23 cellular contexts compared by ENCODE assay signal in the genomic region with DNA sequence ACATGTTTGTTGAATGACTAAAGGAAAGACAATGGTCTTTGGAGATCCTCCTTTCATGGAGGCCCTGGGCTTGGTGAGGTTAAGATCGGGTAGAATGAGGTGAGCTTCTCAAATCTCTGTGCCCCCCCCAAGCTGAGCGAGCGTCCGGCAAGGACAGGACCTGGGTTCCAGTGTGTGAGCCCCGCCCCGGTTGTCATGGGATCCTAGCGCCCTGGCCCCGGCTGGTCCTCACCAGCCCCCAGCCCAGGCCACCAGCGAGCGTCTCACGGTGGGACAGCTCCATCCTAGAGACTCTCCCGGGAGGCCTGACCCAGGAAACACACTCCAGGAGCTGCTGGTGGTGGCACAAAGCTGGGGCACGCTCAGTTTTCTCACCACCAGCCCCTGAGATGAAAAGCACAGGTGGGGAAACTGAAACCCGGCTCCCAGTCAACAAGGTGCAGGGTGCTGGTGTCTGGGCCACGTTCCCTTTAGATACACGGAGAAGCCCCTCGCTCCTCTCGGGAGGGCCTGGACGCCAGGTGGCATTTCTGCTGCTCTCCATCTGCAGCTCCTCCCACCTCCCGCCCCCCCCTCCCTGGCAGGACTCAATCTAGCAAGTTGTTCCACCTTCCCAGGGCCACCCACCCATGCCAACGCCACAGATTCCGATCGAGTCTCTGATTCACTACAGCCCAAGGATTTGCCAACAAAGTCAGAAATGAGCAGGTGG.
A peak's percentile ranks its signal among the peaks of the same experiment; 100 is the strongest.
DNase-seq lines count a peak whose midpoint lies in the region; ATAC-seq and TF ChIP-seq lines count a peak whose summit lies in the region.
"Had no signal": no experiment of that assay in that cellular context is flagged by ENCODE, and none has a peak within 500 bp of the region (broad histone marks: within the 10 kb centered on the region; RNA-seq: fewer than 3 reads in every experiment).

No MANE protein-coding gene starts in this region.

- H3K4me3 ChIP-seq in BLaER1 (no peak overlapping the region), osteoblast (ENCODE audit: insufficient read depth, low read length) (no peak overlapping the region)
- H3K4me3 ChIP-seq: K562, PC-9 had no signal

- no peaks in the 10 kb centered on the region for H3K36me3 ChIP-seq in BLaER1
- H3K36me3 ChIP-seq in osteoblast (ENCODE audit: insufficient read depth, low read length) = no peaks in the 10 kb centered on the region

- ATAC-seq in HG03460 (IDR thresholded peaks at IDR 0.05; ENCODE audit: unreplicated experiment) (no peak), HG02763 (IDR thresholded peaks at IDR 0.05; ENCODE audit: unreplicated experiment) (no peak)
- ATAC-seq: K562 had no signal

- intact Hi-C loops in CD14-positive monocyte (cut with micrococcal nuclease) = no loop called here

- DNase-seq in CD14-positive monocyte (ENCODE audit: low spot score) (peak; percentile 30), chondrocyte (ENCODE audit: low spot score) (peak; percentile 59), osteoblast (ENCODE audit: insufficient read length, low spot score, missing footprints) (peak; percentile 25), cerebellar cortex (ENCODE audit: low spot score) (no peak)
- DNase-seq: CD4-positive, CD25-positive, alpha-beta regulatory T cell; DMS153; H7; MV-4-11; NCI-H1105; NCI-H1436 treated with DMSO at 0.1 percent for 48 hours; NCI-H187 treated with DMSO at 0.1 percent for 48 hours; NCI-H446; NCI-H524 treated with DMSO at 0.1 percent for 48 hours; NCI-H774; NK-92 treated with Interleukin-12 subunit alpha and Interleukin-12 subunit beta, amount 100 ng/mL, for 24 hours; PC-9; SK-N-SH; SW 1271 had no signal

- TF ChIP-seq CTCF in CD14-positive monocyte (IDR thresholded peaks at IDR 0.05) = no peak
- TF ChIP-seq CTCF in chondrocyte (IDR thresholded peaks at IDR 0.05) = no peak
- TF ChIP-seq CTCF in osteoblast (IDR thresholded peaks at IDR 0.05; ENCODE audit: extremely low read depth, low read depth, low read length) = no peak

- no peak overlapping the region for H3K9ac ChIP-seq in BLaER1
- H3K9ac ChIP-seq: SK-N-SH had no signal

- no peaks in the 10 kb centered on the region for H3K27me3 ChIP-seq in BLaER1
- H3K27me3 ChIP-seq in osteoblast (ENCODE audit: insufficient read depth, low read length) = peaks cover 3% of the 10 kb centered on the region

- H3K27ac ChIP-seq in BLaER1 (no peak overlapping the region), osteoblast (ENCODE audit: low read depth, low read length) (no peak overlapping the region)
- H3K27ac ChIP-seq: PC-9 had no signal

- no peaks in the 10 kb centered on the region for H3K79me2 ChIP-seq in osteoblast (ENCODE audit: insufficient read depth, low read length)

- H3K27me3 Mint-ChIP-seq in CD14-positive monocyte (ENCODE audit: low read depth in 3 of 3) (peaks cover 6 to 10% (median 8%) of the 10 kb centered on the region in 3 donors), chondrocyte (ENCODE audit: low read depth) (peaks cover 58% of the 10 kb centered on the region)

- H3K27ac Mint-ChIP-seq in CD14-positive monocyte (peak overlapping the region in 1 of 7 donors; percentile 18), chondrocyte (ENCODE audit: unreplicated experiment) (no peak overlapping the region)
- H3K27ac Mint-ChIP-seq: B cell; CD4-positive, CD25-positive, alpha-beta regulatory T cell had no signal

- H3K36me3 Mint-ChIP-seq in CD14-positive monocyte (no peaks in the 10 kb centered on the region), chondrocyte (ENCODE audit: low read depth) (no peaks in the 10 kb centered on the region)
- H3K36me3 Mint-ChIP-seq: CD4-positive, CD25-positive, alpha-beta regulatory T cell had no signal

- H3K9me3 ChIP-seq in BLaER1 (no peaks in the 10 kb centered on the region), osteoblast (ENCODE audit: low read depth, low read length) (no peaks in the 10 kb centered on the region)
- H3K9me3 ChIP-seq: SK-N-SH had no signal

- H3K9me3 Mint-ChIP-seq in CD14-positive monocyte = peaks cover 0 to 3% (median 0%) of the 10 kb centered on the region in 7 donors
- H3K9me3 Mint-ChIP-seq in chondrocyte (ENCODE audit: low read depth) = peaks cover 4% of the 10 kb centered on the region
- H3K9me3 Mint-ChIP-seq: CD4-positive, CD25-positive, alpha-beta regulatory T cell had no signal

- no peak overlapping the region for H3K4me3 Mint-ChIP-seq in CD14-positive monocyte
- no peak overlapping the region for H3K4me3 Mint-ChIP-seq in chondrocyte (ENCODE audit: unreplicated experiment)
- H3K4me3 Mint-ChIP-seq: B cell; CD4-positive, CD25-positive, alpha-beta regulatory T cell had no signal

- H3K4me1 ChIP-seq in BLaER1 (peaks cover 32% of the 10 kb centered on the region), osteoblast (ENCODE audit: insufficient read depth, low read length) (no peaks in the 10 kb centered on the region)

- H2AFZ ChIP-seq in osteoblast (ENCODE audit: low read length) = no peak overlapping the region
- H2AFZ ChIP-seq: PC-9 had no signal

- H3K4me2 ChIP-seq in BLaER1 = peak overlapping the region; percentile 81
- no peak overlapping the region for H3K4me2 ChIP-seq in osteoblast (ENCODE audit: insufficient read depth, low read length)
- H3K4me2 ChIP-seq: PC-9, SK-N-SH had no signal

- H3K4me1 Mint-ChIP-seq in CD14-positive monocyte = no peaks in the 10 kb centered on the region
- H3K4me1 Mint-ChIP-seq in chondrocyte (ENCODE audit: low read depth) = no peaks in the 10 kb centered on the region
- H3K4me1 Mint-ChIP-seq: B cell; CD4-positive, CD25-positive, alpha-beta regulatory T cell had no signal

- H4K20me1 ChIP-seq in BLaER1 (peaks cover 24% of the 10 kb centered on the region), osteoblast (ENCODE audit: insufficient read depth, low read length) (no peaks in the 10 kb centered on the region)
